ENCODE assay signal across 8 cellular contexts in genomic region chr9:99134893-99135341, GRCh38.
DNase-seq lines count a peak whose midpoint lies in the region; ATAC-seq and TF ChIP-seq lines count a peak whose summit lies in the region.

No MANE protein-coding gene starts in this region.

- no peaks in the 10 kb centered on the region for H3K36me3 ChIP-seq in HAP-1 (replicated peaks)

- TF ChIP-seq CTCF in AG04449 (IDR thresholded peaks at IDR 0.05; ENCODE audit: insufficient read depth, low read length, missing control alignments): no peak
- TF ChIP-seq CTCF in GM12865 (IDR thresholded peaks at IDR 0.05; ENCODE audit: insufficient read depth, low read depth, low read length, missing control alignments): no peak
- TF ChIP-seq CTCF in fibroblast of pulmonary artery (IDR thresholded peaks at IDR 0.05; ENCODE audit: low read length, missing control alignments): no peak

- in situ Hi-C loops in HAP-1 (cut with MboI; ENCODE audit: low sequenced_read_pairs): loop anchor here (5.0 kb wide), 1 partner anchor 288 kb away; no protein-coding TSS in a partner anchor

- peaks cover 2% of the 10 kb centered on the region; the same call in 1 of the 2 replicates for H3K4me1 ChIP-seq in HAP-1

- CTCF ChIA-PET in AG04449 (lab: Yijun Ruan, JAX): interaction anchor here (0.8 to 14.8 kb wide), 5 partner anchors 136 to 287 kb away, joined by 4 to 342 read pairs (median 6); no protein-coding TSS in a partner anchor

- H3K27me3 ChIP-seq in HAP-1 (ENCODE audit: low read depth): no peaks in the 10 kb centered on the region

- H3K4me3 ChIP-seq in AG04449 (ENCODE audit: low read depth, low read length): no peak overlapping the region
- H3K4me3 ChIP-seq in GM12865 (ENCODE audit: low read depth, low read length): no peak overlapping the region
- H3K4me3 ChIP-seq in fibroblast of pulmonary artery (replicated peaks; ENCODE audit: low read depth, low read length): no peak overlapping the region
- H3K4me3 ChIP-seq in HAP-1: no peak overlapping the region

- no peaks in the 10 kb centered on the region for H3K9me3 ChIP-seq in HAP-1

- peak; percentile 87 for ATAC-seq in SK-N-SH treated with all-trans-retinoic acid at 6 μM for 48 hours
- ATAC-seq in activated CD4-positive, CD25-positive, alpha-beta regulatory T cell treated with anti-CD3 and anti-CD28 coated beads, Interleukin-2, amount 50 U/mL, for 24 hours: no peak

- POLR2A ChIA-PET in AG04449 (lab: Yijun Ruan, JAX): no interaction called here

- DNase-seq in AG04449 (ENCODE audit: low read depth, low spot score) (peak; percentile 34), GM12865 (ENCODE audit: low read depth) (peak; percentile 10), fibroblast of pulmonary artery (ENCODE audit: low read depth) (peak; percentile 22), NCI-H1930 (lab: John Stamatoyannopoulos, UW) (no peak), GOT3 (lab: John Stamatoyannopoulos, UW) (no peak), HAP-1 (ENCODE audit: low spot score in 2 of 2) (no peak)

TF ChIP-seq in SK-N-SH treated with all-trans-retinoic acid at 6 μM for 48 hours, 23 proteins besides CTCF, POLR2A, EP300 and RAD21:
- TF ChIP-seq BACH2 (CRISPR knock-in tag; IDR thresholded peaks at IDR 0.05; ENCODE audit: borderline replicate concordance): no peak
- no peak for TF ChIP-seq SNAI2 (CRISPR knock-in tag; IDR thresholded peaks at IDR 0.05)

Comparison
In these comparisons a context has a peak if more than half of its experiments do, and no peak if none do; other contexts are left out.
1. DNase-seq: peak in AG04449 (single experiment), GM12865 (single experiment) and fibroblast of pulmonary artery (single experiment); none in NCI-H1930 (0 of 2), GOT3 (single experiment) and HAP-1 (0 of 2).